ENCODE assay signal across 24 cellular contexts in the genomic region with DNA sequence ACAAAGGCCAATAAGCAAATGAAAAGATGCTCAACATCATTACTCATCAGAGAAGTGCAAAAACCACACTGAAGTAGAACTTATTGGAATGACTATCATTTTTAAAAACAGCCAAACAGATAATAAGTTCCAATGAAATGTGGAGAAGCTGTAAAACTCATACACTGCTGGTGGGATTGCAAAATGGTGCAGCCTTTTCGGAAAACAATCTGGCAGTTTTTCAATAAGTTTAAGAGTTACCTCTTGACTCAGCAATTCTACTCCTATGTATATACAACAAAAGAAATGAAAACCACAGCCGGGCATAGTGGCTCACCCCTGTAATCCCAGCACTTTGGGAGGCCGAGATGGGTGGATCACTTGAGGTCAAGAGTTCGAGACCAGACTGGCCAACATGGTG. TPM values are rescaled to one million over a fixed set of nuclear protein-coding genes. Genes with fewer than 3 reads are reported as not detected.
DNase-seq lines count a peak whose midpoint lies in the region; ATAC-seq and TF ChIP-seq lines count a peak whose summit lies in the region.
"Had no signal": no experiment of that assay in that cellular context is flagged by ENCODE, and none has a peak within 500 bp of the region (broad histone marks: within the 10 kb centered on the region; RNA-seq: fewer than 3 reads in every experiment).

No MANE protein-coding gene starts in this region.

- no peaks in the 10 kb centered on the region for H3K9me3 ChIP-seq in adipocyte (ENCODE audit: control insufficient read depth, low read length)
- H3K9me3 ChIP-seq: thyroid gland had no signal

- H3K9ac ChIP-seq in adipocyte (ENCODE audit: low read length), result no peak overlapping the region

- no peak overlapping the region for H3K27ac ChIP-seq in RWPE1
- H3K27ac ChIP-seq: thyroid gland had no signal

- TF ChIP-seq CTCF in HFFc6 (IDR thresholded peaks at IDR 0.05) (no peak), RWPE1 (conservative IDR thresholded peaks at IDR 0.05; ENCODE audit: low read depth) (no peak)

- peak overlapping the region; percentile 10 to 55 for H3K27ac Mint-ChIP-seq in activated naive CD4-positive, alpha-beta T cell treated with anti-CD3 and anti-CD28 coated beads, Interleukin-2, amount 50 U/mL, for 72 hours
- H3K27ac Mint-ChIP-seq in HFFc6, result peak overlapping the region; percentile 49

- H3K4me3 Mint-ChIP-seq in HFFc6, result no peak overlapping the region
- H3K4me3 Mint-ChIP-seq: CD4-positive, alpha-beta memory T cell; effector memory CD8-positive, alpha-beta T cell had no signal

- H3K27me3 Mint-ChIP-seq in HFFc6 (ENCODE audit: insufficient read depth), result no peaks in the 10 kb centered on the region
- H3K27me3 Mint-ChIP-seq: CD4-positive, alpha-beta memory T cell; effector memory CD8-positive, alpha-beta T cell had no signal

- DNase-seq in activated naive CD4-positive, alpha-beta T cell treated with anti-CD3 and anti-CD28 coated beads, Interleukin-2, amount 50 U/mL, for 72 hours (ENCODE audit: low spot score in 2 of 2), result peak in 1 of 2 donors; percentile 4
- DNase-seq in activated naive CD4-positive, alpha-beta T cell treated with Interleukin-2 at 50 U/mL for 16 hours, result no peak
- DNase-seq in HFFc6 (peak; percentile 51), adipocyte (ENCODE audit: low read depth) (peak; percentile 69), iris pigment epithelial cell (ENCODE audit: low read depth) (peak; percentile 94), RWPE1 (ENCODE audit: low spot score) (no peak), NCI-H2196 (lab: John Stamatoyannopoulos, UW; ENCODE audit: unreplicated experiment) (no peak)
- DNase-seq: activated naive CD4-positive, alpha-beta T cell; CD4-positive, alpha-beta memory T cell; effector memory CD8-positive, alpha-beta T cell; GF-D8; glutamatergic neuron; mesenchymal stem cell; NCI-H1048; NCI-H2081; NCI-H446; Right ventricle myocardium superior; stimulated activated CD4-positive, alpha-beta T cell treated with anti-CD3 and anti-CD28 coated beads, Interleukin-2, amount 100 ng/mL, for 48 hours; stimulated activated naive CD4-positive, alpha-beta T cell treated with Interleukin-2 at 50 U/mL for 16 hours; thyroid gland had no signal

- CTCF ChIA-PET in RWPE1 (lab: Yijun Ruan, JAX), result no interaction called here

- no peaks in the 10 kb centered on the region for H3K9me3 Mint-ChIP-seq in activated naive CD4-positive, alpha-beta T cell treated with anti-CD3 and anti-CD28 coated beads, Interleukin-2, amount 50 U/mL, for 72 hours
- H3K9me3 Mint-ChIP-seq in HFFc6, result no peaks in the 10 kb centered on the region
- H3K9me3 Mint-ChIP-seq: CD4-positive, alpha-beta memory T cell; effector memory CD8-positive, alpha-beta T cell had no signal

- H3K36me3 Mint-ChIP-seq in activated naive CD4-positive, alpha-beta T cell treated with anti-CD3 and anti-CD28 coated beads, Interleukin-2, amount 50 U/mL, for 72 hours, result peaks cover 0 to 32% of the 10 kb centered on the region in 2 donors
- peaks cover 36% of the 10 kb centered on the region for H3K36me3 Mint-ChIP-seq in HFFc6 (ENCODE audit: low read depth)

- H3K36me3 ChIP-seq in adipocyte (ENCODE audit: control insufficient read depth, insufficient read depth, low read length, severe bottlenecking), result peaks cover 80% of the 10 kb centered on the region

- POLR2A ChIA-PET in RWPE1 (lab: Yijun Ruan, JAX; ENCODE audit: low non-redundant PET), result no interaction called here

- no peaks in the 10 kb centered on the region for H3K27me3 ChIP-seq in adipocyte (replicated peaks; ENCODE audit: control insufficient read depth, insufficient read depth, low read length)
- H3K27me3 ChIP-seq: thyroid gland had no signal

- H3K4me3 ChIP-seq in adipocyte (ENCODE audit: low read length), result no peak overlapping the region
- H3K4me3 ChIP-seq: K562, thyroid gland had no signal

- no peaks in the 10 kb centered on the region for H3K4me1 ChIP-seq in adipocyte (ENCODE audit: control insufficient read depth, insufficient read depth, low read length)
- H3K4me1 ChIP-seq: thyroid gland had no signal

- peaks cover 16% of the 10 kb centered on the region for H3K4me1 Mint-ChIP-seq in HFFc6 (ENCODE audit: low read depth)
- H3K4me1 Mint-ChIP-seq: CD4-positive, alpha-beta memory T cell had no signal

- ATAC-seq in activated naive CD4-positive, alpha-beta T cell treated with anti-CD3 and anti-CD28 coated beads, Interleukin-2, amount 50 U/mL, for 72 hours, result peak; percentile 39 to 79
- no peak for ATAC-seq in GM21526 (IDR thresholded peaks at IDR 0.05; ENCODE audit: low FRiP score, unreplicated experiment)
- ATAC-seq: activated CD4-positive, CD25-positive, alpha-beta regulatory T cell treated with anti-CD3 and anti-CD28 coated beads, Interleukin-2, amount 50 U/mL, for 24 hours; effector memory CD8-positive, alpha-beta T cell; esophagus mucosa; K562 had no signal

RNA-seq across cellular contexts. Expression of gene AKAP10, which starts 49.3 kb away (rescaled TPM):
- 10 to 100 TPM; 42.0 to 55.8 TPM for total RNA-seq in activated naive CD4-positive, alpha-beta T cell treated with anti-CD3 and anti-CD28 coated beads, Interleukin-2, amount 50 U/mL, for 72 hours
- total RNA-seq in HFFc6 (2021; fragmentation: NEBNext Ultra II Directional; extraction: Animal tissue kit (Norgen Biotek cat#: 25700)), result 10 to 100 TPM; 23.3 to 31.3 (median 27.0) TPM

Comparison
In these comparisons a context has a peak if more than half of its experiments do, and no peak if none do; other contexts are left out.
1. DNase-seq: peak in HFFc6 (single experiment), adipocyte (single experiment) and iris pigment epithelial cell (single experiment); none in activated naive CD4-positive, alpha-beta T cell treated with Interleukin-2 at 50 U/mL for 16 hours (single experiment), RWPE1 (single experiment) and NCI-H2196 (single experiment).